12 cellular contexts compared by ENCODE assay signal in genomic region chr2:111116016-111116746, GRCh38. TPM values are rescaled to one million over a fixed set of nuclear protein-coding genes. Genes with fewer than 3 reads are reported as not detected.
DNase-seq lines count a peak whose midpoint lies in the region; ATAC-seq, FAIRE-seq and TF ChIP-seq lines count a peak whose summit lies in the region.
"Had no signal": no experiment of that assay in that cellular context is flagged by ENCODE, and none has a peak within 500 bp of the region (broad histone marks: within the 10 kb centered on the region; RNA-seq: fewer than 3 reads in every experiment).

No MANE protein-coding gene starts in this region.

- 73 to 84% methylated on average over 7 of the region's 7 CpGs for WGBS in thyroid gland, 2 donors

- no peak overlapping the region for H3K4me3 ChIP-seq in thyroid gland (replicated peaks in 1 of 3)

- peaks cover 4% of the 10 kb centered on the region for H3K36me3 Mint-ChIP-seq in activated T-helper 17 cell treated with anti-CD3 and anti-CD28 coated beads, Interleukin-2, amount 50 U/mL, for 72 hours (ENCODE audit: low read depth)

- peak; percentile 31 for ATAC-seq in HG02678 (IDR thresholded peaks at IDR 0.05; ENCODE audit: unreplicated experiment)
- peak; percentile 52 for ATAC-seq in activated T-helper 17 cell treated with anti-CD3 and anti-CD28 coated beads, Interleukin-2, amount 50 U/mL, for 72 hours (replicated peaks)
- no peak for ATAC-seq in HG03045 (IDR thresholded peaks at IDR 0.05; ENCODE audit: unreplicated experiment)

- peaks cover 30% of the 10 kb centered on the region for H3K4me1 Mint-ChIP-seq in activated T-helper 17 cell treated with anti-CD3 and anti-CD28 coated beads, Interleukin-2, amount 50 U/mL, for 72 hours

- peak overlapping the region; percentile 90 for H3K4me3 Mint-ChIP-seq in activated T-helper 17 cell treated with anti-CD3 and anti-CD28 coated beads, Interleukin-2, amount 50 U/mL, for 72 hours

- H3K27me3 ChIP-seq in thyroid gland: peaks cover 7% of the 10 kb centered on the region

- H3K27ac Mint-ChIP-seq in activated T-helper 17 cell treated with anti-CD3 and anti-CD28 coated beads, Interleukin-2, amount 50 U/mL, for 72 hours: peak overlapping the region; percentile 26
- H3K27ac Mint-ChIP-seq: HFFc6, nephron progenitor cell had no signal

- no peak for TF ChIP-seq CTCF in thyroid gland (IDR thresholded peaks at IDR 0.05)

- peaks cover 27% of the 10 kb centered on the region for H3K27me3 Mint-ChIP-seq in activated T-helper 17 cell treated with anti-CD3 and anti-CD28 coated beads, Interleukin-2, amount 50 U/mL, for 72 hours

- no peaks in the 10 kb centered on the region for H3K9me3 Mint-ChIP-seq in activated T-helper 17 cell treated with anti-CD3 and anti-CD28 coated beads, Interleukin-2, amount 50 U/mL, for 72 hours
- H3K9me3 Mint-ChIP-seq: nephron progenitor cell had no signal

- peak; percentile 50 for FAIRE-seq in urothelium cell line (lab: Jason Lieb, UNC)
- FAIRE-seq: frontal cortex, kidney had no signal

- TF ChIP-seq POLR2A in thyroid gland (IDR thresholded peaks at IDR 0.05): no peak

- no peak overlapping the region for H3K27ac ChIP-seq in thyroid gland

- H3K4me1 ChIP-seq in thyroid gland: peaks cover 24 to 37% of the 10 kb centered on the region in 2 donors

- peak; percentile 28 to 37 for DNase-seq in stimulated activated CD4-positive, alpha-beta T cell treated with anti-CD3 and anti-CD28 coated beads, Interleukin-2, amount 100 ng/mL, for 24 hours
- no peak for DNase-seq in stimulated activated CD4-positive, alpha-beta T cell treated with anti-CD3 and anti-CD28 coated beads, Interleukin-12 subunit alpha, Interleukin-12 subunit beta, amount 100 ng/mL, for 4 hours
- DNase-seq in urothelium cell line (ENCODE audit: low spot score) (no peak), middle frontal gyrus (ENCODE audit: extremely low spot score, low spot score) (no peak), thyroid gland (no peak)

- no peaks in the 10 kb centered on the region for H3K36me3 ChIP-seq in thyroid gland

- H3K9me3 ChIP-seq in thyroid gland: no peaks in the 10 kb centered on the region

- intact Hi-C loops in thyroid gland (cut with DNase I): loop anchor here (5.0 kb wide), 1 partner anchor 546 kb away; no protein-coding TSS in a partner anchor

RNA-seq across cellular contexts. Expression of gene BCL2L11, which starts 4.5 kb away (rescaled TPM):
- 10 to 100 TPM; 12.9 to 13.4 TPM for total RNA-seq in activated T-helper 17 cell treated with anti-CD3 and anti-CD28 coated beads, Interleukin-2, amount 50 U/mL, for 72 hours
- 10 to 100 TPM; 48.4 to 90.6 (median 62.4) TPM for total RNA-seq in thyroid gland

Comparison
In these comparisons a context has a peak if more than half of its experiments do, and no peak if none do; other contexts are left out.
1. DNase-seq: peak in stimulated activated CD4-positive, alpha-beta T cell treated with anti-CD3 and anti-CD28 coated beads, Interleukin-2, amount 100 ng/mL, for 24 hours (2 of 2); none in stimulated activated CD4-positive, alpha-beta T cell treated with anti-CD3 and anti-CD28 coated beads, Interleukin-12 subunit alpha, Interleukin-12 subunit beta, amount 100 ng/mL, for 4 hours (single experiment), urothelium cell line (single experiment), middle frontal gyrus (single experiment) and thyroid gland (0 of 2).